8 cellular contexts compared by ENCODE assay signal in genomic region chr5:140690941-140691924, GRCh38. TPM values are rescaled to one million over a fixed set of nuclear protein-coding genes. Genes with fewer than 3 reads are reported as not detected.
A peak's percentile ranks its signal among the peaks of the same experiment; 100 is the strongest.
DNase-seq lines count a peak whose midpoint lies in the region; ATAC-seq, FAIRE-seq and TF ChIP-seq lines count a peak whose summit lies in the region.

HARS1 (minus strand) TSS chr5:140691370; CDS start chr5:140691304, 66 bp downstream.
HARS2 (plus strand) TSS chr5:140691455; CDS start chr5:140691649, 194 bp downstream.

- H3K36me3 ChIP-seq in upper lobe of right lung: peaks cover 55% of the 10 kb centered on the region

- intact Hi-C loops in T-helper 1 cell treated with Interleukin-12 subunit alpha and Interleukin-12 subunit beta and Interleukin-4 antibody, amounts not matched to agents 30 ng/mL and 1 ng/mL, for 36 hours (cut with micrococcal nuclease): loop anchor here (1.0 to 10.0 kb wide), 10 partner anchors 9 to 516 kb away; partner anchors contain the start of genes ANKHD1, APBB3, CYSTM1 and EIF4EBP3
- intact Hi-C loops in left cardiac atrium (cut with DNase I) (loop anchor here in 1 of 2 donors (2.0 kb wide), 1 partner anchor 26 kb away; the partner anchor contains the start of gene WDR55), posterior vena cava (cut with DNase I) (no loop called here), upper lobe of right lung (cut with DNase I) (no loop called here)

- peaks cover 27% of the 10 kb centered on the region for H3K4me1 ChIP-seq in upper lobe of right lung

- ATAC-seq in HG02840 (IDR thresholded peaks at IDR 0.05; ENCODE audit: low FRiP score, unreplicated experiment): peak; percentile 98
- ATAC-seq in left cardiac atrium: peak; percentile 98
- peak; percentile 99 for ATAC-seq in upper lobe of right lung

- H3K9me3 ChIP-seq in upper lobe of right lung: no peaks in the 10 kb centered on the region

- FAIRE-seq in GM12892 (lab: Jason Lieb, UNC): peak; percentile 97

- peak within 1 kb of the TSS; percentile 70 for H3K4me3 ChIP-seq in upper lobe of right lung

- no peak for TF ChIP-seq CTCF in upper lobe of right lung (IDR thresholded peaks at IDR 0.05)

- no peaks in the 10 kb centered on the region for H3K27me3 ChIP-seq in upper lobe of right lung

- peak within 1 kb of the TSS; percentile 85 for H3K27ac ChIP-seq in upper lobe of right lung

- peak; percentile 87 for DNase-seq in GM12892 (ENCODE audit: insufficient read length)
- DNase-seq in NCI-H1436 treated with DMSO at 0.1 percent for 48 hours (lab: John Stamatoyannopoulos, UW): peak; percentile 28
- DNase-seq in amniotic stem cell (lab: John Stamatoyannopoulos, UW): peak; percentile 95
- peak; percentile 93 for DNase-seq in left cardiac atrium
- peak; percentile 97 for DNase-seq in posterior vena cava (ENCODE audit: low spot score)
- DNase-seq in upper lobe of right lung: peak; percentile 94

- peak; percentile 95 for TF ChIP-seq POLR2A in GM12892 (IDR thresholded peaks at IDR 0.05; ENCODE audit: low read depth, low read length)

RNA-seq across cellular contexts. Expression of gene HARS1, which starts in this region (rescaled TPM):
- 55.6 TPM for polyA plus RNA-seq in GM12892 (2012; ENCODE audit: missing spikeins)
- 92.9 and 96.9 TPM in 2 replicates for total RNA-seq in T-helper 1 cell treated with Interleukin-12 subunit alpha and Interleukin-12 subunit beta and Interleukin-4 antibody, amounts not matched to agents 30 ng/mL and 1 ng/mL, for 36 hours
- total RNA-seq in left cardiac atrium: 10 to 100 TPM; 35.3 to 46.5 TPM
- 10 to 100 TPM; 38.0 to 48.2 TPM for total RNA-seq in posterior vena cava
- 46.9 TPM for total RNA-seq in upper lobe of right lung

RNA-seq across cellular contexts. Expression of gene HARS2, which starts in this region (rescaled TPM):
- 22.3 TPM for polyA plus RNA-seq in GM12892 (2012; ENCODE audit: missing spikeins)
- 32.0 and 34.6 TPM in 2 replicates for total RNA-seq in T-helper 1 cell treated with Interleukin-12 subunit alpha and Interleukin-12 subunit beta and Interleukin-4 antibody, amounts not matched to agents 30 ng/mL and 1 ng/mL, for 36 hours
- total RNA-seq in left cardiac atrium (10 to 100 TPM; 19.2 TPM), posterior vena cava (10 to 100 TPM; 16.8 to 19.2 TPM), upper lobe of right lung (23.1 TPM)

Comparison
In these comparisons a context has a peak if more than half of its experiments do, and no peak if none do; other contexts are left out.
1. Peak in every context shown above with its lines: DNase-seq, ATAC-seq, H3K4me3 ChIP-seq and H3K27ac ChIP-seq.
2. DNase-seq: peak in every context shown above with its lines; median percentile 97 in posterior vena cava; 95 in amniotic stem cell; 94 in upper lobe of right lung; 93 in left cardiac atrium; 87 in GM12892; 28 in NCI-H1436 treated with DMSO at 0.1 percent for 48 hours.